1 cellular context compared by ENCODE assay signal in genomic region chr14:21309238-21309636, GRCh38.
TF ChIP-seq lines count a peak whose summit lies in the region.

No MANE protein-coding gene starts in this region.

TF ChIP-seq in GM23338, 12 proteins besides CTCF, POLR2A, EP300 and RAD21 (continued from another document):
- TF ChIP-seq ZNF462 (CRISPR knock-in tag; IDR thresholded peaks at IDR 0.05) (no peak), STAT1 (IDR thresholded peaks at IDR 0.05; ENCODE audit: unreplicated experiment) (no peak), POLR2AphosphoS5 (IDR thresholded peaks at IDR 0.05; ENCODE audit: low read depth) (no peak)
